Comparison of ENCODE assay signal across 8 cellular contexts in the genomic region with DNA sequence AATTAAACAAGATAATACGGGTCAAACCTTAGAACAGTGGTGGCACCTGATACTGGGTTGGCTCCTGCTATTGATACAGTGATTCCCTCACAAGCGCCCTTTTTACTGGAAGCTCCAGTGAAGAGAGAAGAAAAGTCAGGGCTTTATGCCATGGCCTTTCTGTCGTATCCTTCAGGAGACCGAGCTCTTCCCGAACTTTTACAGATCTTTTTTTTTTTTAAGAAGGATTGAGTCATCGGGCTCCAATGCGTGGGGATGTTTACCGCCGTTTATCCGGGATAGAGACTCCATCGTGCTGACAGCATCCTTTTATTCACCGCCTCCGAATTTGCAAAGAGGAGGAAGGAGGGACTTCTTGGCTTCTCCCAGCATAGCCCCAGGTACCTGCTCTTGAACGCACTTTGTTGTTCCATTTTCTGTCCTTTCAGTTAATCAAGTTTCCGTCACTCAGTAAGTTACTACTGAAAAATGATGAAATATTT. TPM values are rescaled to one million over a fixed set of nuclear protein-coding genes. Genes with fewer than 3 reads are reported as not detected.
DNase-seq lines count a peak whose midpoint lies in the region; ATAC-seq and TF ChIP-seq lines count a peak whose summit lies in the region.

No MANE protein-coding gene starts in this region.

- intact Hi-C loops in left ventricle myocardium superior (cut with micrococcal nuclease), result no loop called here

- peaks cover 28% of the 10 kb centered on the region for H3K36me3 Mint-ChIP-seq in activated naive CD4-positive, alpha-beta T cell treated with anti-CD3 and anti-CD28 coated beads, Interleukin-2, amount 50 U/mL, for 24 hours
- peaks cover 47% of the 10 kb centered on the region for H3K36me3 Mint-ChIP-seq in activated naive CD8-positive, alpha-beta T cell treated with anti-CD3 and anti-CD28 coated beads for 36 hours

- DNase-seq in activated naive CD4-positive, alpha-beta T cell treated with anti-CD3 and anti-CD28 coated beads, Interleukin-2, amount 50 U/mL, for 16 hours, result no peak
- peak; percentile 35 for DNase-seq in LHCN-M2 (ENCODE audit: low read depth)
- DNase-seq in activated naive CD8-positive, alpha-beta T cell treated with anti-CD3 and anti-CD28 coated beads for 36 hours, result no peak
- DNase-seq in left ventricle myocardium superior, result no peak
- DNase-seq in pulmonary artery endothelial cell (ENCODE audit: low read depth, low spot score), result peak; percentile 5
- DNase-seq in HPDE6-E6E7 (ENCODE audit: extremely low spot score), result no peak
- DNase-seq in GM13976 (ENCODE audit: low spot score), result no peak

- TF ChIP-seq CTCF in GM13976 (IDR thresholded peaks at IDR 0.05; ENCODE audit: borderline replicate concordance, control extremely low read depth, extremely low read depth, insufficient read depth, missing control alignments), result no peak

- no peaks in the 10 kb centered on the region for H3K9me3 Mint-ChIP-seq in activated naive CD4-positive, alpha-beta T cell treated with anti-CD3 and anti-CD28 coated beads, Interleukin-2, amount 50 U/mL, for 24 hours
- peaks cover 7% of the 10 kb centered on the region for H3K9me3 Mint-ChIP-seq in activated naive CD8-positive, alpha-beta T cell treated with anti-CD3 and anti-CD28 coated beads for 36 hours

- in situ Hi-C loops in GM13976 (cut with MboI; ENCODE audit: low sequenced_read_pairs, unreplicated experiment), result no loop called here

- peak; percentile 23 for ATAC-seq in left ventricle myocardium superior

- peak overlapping the region; percentile 92 for H3K27ac Mint-ChIP-seq in activated naive CD4-positive, alpha-beta T cell treated with anti-CD3 and anti-CD28 coated beads, Interleukin-2, amount 50 U/mL, for 24 hours
- H3K27ac Mint-ChIP-seq in activated naive CD8-positive, alpha-beta T cell treated with anti-CD3 and anti-CD28 coated beads for 36 hours, result peak overlapping the region; percentile 93

- H3K4me3 Mint-ChIP-seq in activated naive CD4-positive, alpha-beta T cell treated with anti-CD3 and anti-CD28 coated beads, Interleukin-2, amount 50 U/mL, for 24 hours, result peak overlapping the region; percentile 94
- H3K4me3 Mint-ChIP-seq in activated naive CD8-positive, alpha-beta T cell treated with anti-CD3 and anti-CD28 coated beads for 36 hours, result peak overlapping the region; percentile 92

- H3K27me3 Mint-ChIP-seq in activated naive CD4-positive, alpha-beta T cell treated with anti-CD3 and anti-CD28 coated beads, Interleukin-2, amount 50 U/mL, for 24 hours, result no peaks in the 10 kb centered on the region
- H3K27me3 Mint-ChIP-seq in activated naive CD8-positive, alpha-beta T cell treated with anti-CD3 and anti-CD28 coated beads for 36 hours, result no peaks in the 10 kb centered on the region

- H3K4me1 Mint-ChIP-seq in activated naive CD4-positive, alpha-beta T cell treated with anti-CD3 and anti-CD28 coated beads, Interleukin-2, amount 50 U/mL, for 24 hours, result peaks cover 39% of the 10 kb centered on the region
- peaks cover 12% of the 10 kb centered on the region for H3K4me1 Mint-ChIP-seq in activated naive CD8-positive, alpha-beta T cell treated with anti-CD3 and anti-CD28 coated beads for 36 hours

RNA-seq across cellular contexts. Expression of a gene that starts 0.6 kb away (rescaled TPM):
- total RNA-seq in LHCN-M2 (2014; rRNA removed) (17.3 and 19.4 TPM in 2 replicates), left ventricle myocardium superior (11.5 TPM), pulmonary artery endothelial cell (20.2 and 27.7 TPM in 2 replicates)
- 4.7 TPM for polyA plus RNA-seq in LHCN-M2 (2012)
- 10 to 100 TPM; 24.2 to 24.5 TPM for total RNA-seq in activated naive CD8-positive, alpha-beta T cell treated with anti-CD3 and anti-CD28 coated beads for 36 hours

RNA-seq across cellular contexts. Expression of a gene that starts 46.8 kb away (rescaled TPM):
- total RNA-seq in LHCN-M2 (2014; rRNA removed), result 0.06 and 0.46 TPM in 2 replicates
- 0.07 TPM for polyA plus RNA-seq in LHCN-M2 (2012)
- under 1 TPM; 0.16 to 0.32 TPM for total RNA-seq in activated naive CD8-positive, alpha-beta T cell treated with anti-CD3 and anti-CD28 coated beads for 36 hours
- 6.5 TPM for total RNA-seq in left ventricle myocardium superior
- 1.5 and 3.2 TPM in 2 replicates for total RNA-seq in pulmonary artery endothelial cell

RNA-seq across cellular contexts. Expression of a gene that starts 48.0 kb away (rescaled TPM):
- total RNA-seq in LHCN-M2 (2014; rRNA removed), result 22.4 and 24.7 TPM in 2 replicates
- 25.3 TPM for polyA plus RNA-seq in LHCN-M2 (2012)
- total RNA-seq in activated naive CD8-positive, alpha-beta T cell treated with anti-CD3 and anti-CD28 coated beads for 36 hours, result 1 to 10 TPM; 6.5 to 7.4 TPM
- 19.9 TPM for total RNA-seq in left ventricle myocardium superior
- 14.4 and 17.2 TPM in 2 replicates for total RNA-seq in pulmonary artery endothelial cell

Comparison
In these comparisons a context has a peak if more than half of its experiments do, and no peak if none do; other contexts are left out.
1. DNase-seq: peak in LHCN-M2 (single experiment) and pulmonary artery endothelial cell (single experiment); none in activated naive CD4-positive, alpha-beta T cell treated with anti-CD3 and anti-CD28 coated beads, Interleukin-2, amount 50 U/mL, for 16 hours (single experiment), activated naive CD8-positive, alpha-beta T cell treated with anti-CD3 and anti-CD28 coated beads for 36 hours (single experiment), left ventricle myocardium superior (single experiment), HPDE6-E6E7 (single experiment) and GM13976 (single experiment).